Comparison of ENCODE assay signal across 22 cellular contexts in genomic region chr14:52929192-52929807, GRCh38.
"Had no signal": no experiment of that assay in that cellular context is flagged by ENCODE, and none has a peak within 500 bp of the region (broad histone marks: within the 10 kb centered on the region; RNA-seq: fewer than 3 reads in every experiment).

No MANE protein-coding gene starts in this region.

- H3K27ac ChIP-seq: breast epithelium, coronary artery, epithelial cell of prostate, left lung, WERI-Rb-1 had no signal

- H3K27me3 Mint-ChIP-seq: stimulated activated memory B cell treated with anti-CD40 and anti-IgM and Interleukin-4, amounts not matched to agents 10 μg/mL and 1 μg/mL and 100 μg/mL, for 72 hours had no signal

- H3K4me3 Mint-ChIP-seq: natural killer cell; stimulated activated memory B cell treated with anti-CD40 and anti-IgM and Interleukin-4, amounts not matched to agents 10 μg/mL and 1 μg/mL and 100 μg/mL, for 72 hours; T-cell; T-helper 2 cell treated with Interferon-gamma antibody and Interleukin-4, amounts not matched to agents 5 μg/mL and 100 μg/mL, for 36 hours had no signal

- H3K36me3 ChIP-seq: breast epithelium, left lung, thoracic aorta, WERI-Rb-1 had no signal

- FAIRE-seq: TTC549 had no signal

- H3K9me3 ChIP-seq: breast epithelium, left lung, thoracic aorta had no signal

- H3K27me3 ChIP-seq: breast epithelium, left lung had no signal

- H3K27ac Mint-ChIP-seq: activated naive CD4-positive, alpha-beta T cell treated with anti-CD3 and anti-CD28 coated beads, Interleukin-2, amount 50 U/mL, for 72 hours; natural killer cell; stimulated activated memory B cell treated with anti-CD40 and anti-IgM and Interleukin-4, amounts not matched to agents 10 μg/mL and 1 μg/mL and 100 μg/mL, for 72 hours; T-cell; T-helper 2 cell treated with Interferon-gamma antibody and Interleukin-4, amounts not matched to agents 5 μg/mL and 100 μg/mL, for 36 hours had no signal

- H3K36me3 Mint-ChIP-seq: activated naive CD4-positive, alpha-beta T cell treated with anti-CD3 and anti-CD28 coated beads, Interleukin-2, amount 50 U/mL, for 72 hours; natural killer cell; stimulated activated memory B cell treated with anti-CD40 and anti-IgM and Interleukin-4, amounts not matched to agents 10 μg/mL and 1 μg/mL and 100 μg/mL, for 72 hours; T-cell had no signal

- H3K4me3 ChIP-seq: breast epithelium, left lung, lung, thoracic aorta had no signal

- H3K4me1 ChIP-seq: breast epithelium had no signal

- H3K4me1 Mint-ChIP-seq: stimulated activated memory B cell treated with anti-CD40 and anti-IgM and Interleukin-4, amounts not matched to agents 10 μg/mL and 1 μg/mL and 100 μg/mL, for 72 hours; T-cell had no signal

- ATAC-seq: activated naive CD4-positive, alpha-beta T cell treated with anti-CD3 and anti-CD28 coated beads, Interleukin-2, amount 50 U/mL, for 72 hours; left lung; natural killer cell; sciatic nerve; stimulated activated memory B cell treated with anti-CD40 and anti-IgM and Interleukin-4, amounts not matched to agents 10 μg/mL and 1 μg/mL and 100 μg/mL, for 72 hours; T-cell had no signal

- H3K9me3 Mint-ChIP-seq: activated naive CD4-positive, alpha-beta T cell treated with anti-CD3 and anti-CD28 coated beads, Interleukin-2, amount 50 U/mL, for 72 hours; natural killer cell; stimulated activated memory B cell treated with anti-CD40 and anti-IgM and Interleukin-4, amounts not matched to agents 10 μg/mL and 1 μg/mL and 100 μg/mL, for 72 hours; T-cell; T-helper 2 cell treated with Interferon-gamma antibody and Interleukin-4, amounts not matched to agents 5 μg/mL and 100 μg/mL, for 36 hours had no signal

- DNase-seq: activated CD4-positive, alpha-beta T cell treated with anti-CD3 and anti-CD28 coated beads for 1 hour; activated gamma-delta T cell treated with Interleukin-2 at 50 U/mL for 16 hours; activated T-cell treated with anti-CD3 and anti-CD28 coated beads, Interleukin-2, amount 50 U/mL, for 1 hour; aorta; kidney glomerular epithelial cell; left lung; midbrain; natural killer cell; small intestine; stimulated activated CD4-positive, alpha-beta T cell treated with anti-CD3 and anti-CD28 coated beads, Interleukin-15, amount 100 ng/mL, for 24 hours; T-cell; WERI-Rb-1 had no signal
